8 cellular contexts compared by ENCODE assay signal in the genomic region with DNA sequence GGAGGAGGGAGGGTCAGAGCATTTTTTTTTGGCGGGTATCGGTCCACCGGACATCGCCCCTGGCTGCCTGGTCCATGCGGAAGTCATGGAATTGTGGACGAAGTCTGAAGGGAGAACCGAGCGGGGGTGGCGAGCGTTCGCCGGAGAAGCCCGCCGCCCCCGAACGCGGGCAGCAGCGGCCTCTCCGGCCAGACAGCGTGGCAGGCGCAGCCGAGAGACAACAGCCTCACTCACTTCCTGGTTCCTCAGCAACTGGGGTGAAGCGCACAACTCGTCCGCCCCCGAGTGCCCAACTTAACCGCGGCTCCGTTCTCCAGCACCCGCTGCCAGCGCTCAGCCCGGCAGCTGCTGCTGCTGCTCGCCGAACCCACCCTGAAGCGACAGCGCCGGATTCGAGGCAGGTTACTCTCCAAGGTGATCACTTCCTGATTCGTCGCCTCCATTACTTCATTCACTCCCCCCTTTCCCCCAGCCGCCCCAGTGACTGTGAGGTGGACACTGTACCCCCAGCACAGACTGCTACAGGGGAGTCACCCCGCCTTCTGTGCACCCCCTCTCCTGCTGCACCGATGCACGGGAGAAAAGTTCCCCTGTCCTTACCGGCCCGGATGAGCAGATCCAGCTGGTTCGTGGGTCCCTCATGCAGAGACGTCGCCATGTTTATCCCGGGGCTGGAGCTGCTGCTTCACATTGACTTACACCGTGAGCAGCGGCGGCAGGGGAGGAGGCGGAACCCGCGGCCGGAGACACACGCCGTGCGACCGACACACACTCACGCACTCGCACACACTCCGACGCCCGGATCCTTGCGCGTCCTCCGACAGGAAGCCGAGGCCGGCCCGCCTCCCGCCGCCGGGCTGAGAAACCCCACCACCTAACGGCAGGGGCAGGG.
DNase-seq lines count a peak whose midpoint lies in the region; ATAC-seq, FAIRE-seq and TF ChIP-seq lines count a peak whose summit lies in the region.

No MANE protein-coding gene starts in this region.

- peak; percentile 55 for ATAC-seq in HG03064 (IDR thresholded peaks at IDR 0.05; ENCODE audit: low read depth, unreplicated experiment)
- ATAC-seq in WTC11, result peak; percentile 63

- no peaks in the 10 kb centered on the region for H4K20me1 ChIP-seq in keratinocyte (ENCODE audit: control insufficient read depth, extremely low read depth, insufficient read depth, low read length)

- H2AFZ ChIP-seq in keratinocyte (ENCODE audit: control insufficient read depth, low read length), result peak overlapping the region; percentile 98

- H3K79me2 ChIP-seq in keratinocyte (ENCODE audit: control insufficient read depth, insufficient read depth, low read length), result peaks cover 40% of the 10 kb centered on the region

- peak overlapping the region; percentile 96 for H3K4me3 Mint-ChIP-seq in WTC11

- peaks cover 10% of the 10 kb centered on the region for H3K4me1 ChIP-seq in keratinocyte (ENCODE audit: control insufficient read depth, extremely low read depth, insufficient read depth, low read length)

- H3K36me3 ChIP-seq in keratinocyte (ENCODE audit: control insufficient read depth in 2 of 2, extremely low read depth in 1 of 2, insufficient read depth in 2 of 2, low read length in 2 of 2), result no peaks in the 10 kb centered on the region

- H3K9me1 ChIP-seq in keratinocyte (ENCODE audit: control insufficient read depth, extremely low read depth, insufficient read depth, low read length), result no peaks in the 10 kb centered on the region

- H3K9ac ChIP-seq in keratinocyte (ENCODE audit: control insufficient read depth, extremely low read depth, insufficient read depth, low read length), result peak overlapping the region; percentile 94

- CTCF ChIA-PET in AG04449 (lab: Yijun Ruan, JAX) (interaction anchor here (0.9 to 1.3 kb wide), 4 partner anchors 15 to 71 kb away, joined by 3 to 4 read pairs (median 3); no protein-coding TSS in a partner anchor), WTC11 (lab: Charles Lee) (interaction anchor here (0.7 to 2.5 kb wide), 2 partner anchors 53 to 212 kb away, joined by 4 to 13 read pairs; no protein-coding TSS in a partner anchor)

- H3K27ac ChIP-seq in caudate nucleus (ENCODE audit: low read depth, low read length) (peak overlapping the region; percentile 93), keratinocyte (ENCODE audit: control insufficient read depth, insufficient read depth, low read length) (peak overlapping the region; percentile 84)

- H3K9me3 Mint-ChIP-seq in WTC11, result no peaks in the 10 kb centered on the region

- POLR2A ChIA-PET in AG04449 (lab: Yijun Ruan, JAX), result interaction anchor here (0.7 to 1.3 kb wide), 4 partner anchors 53 to 217 kb away, joined by 3 to 5 read pairs (median 3); partner anchors contain the start of genes ELF2 and NOCT
- POLR2A ChIA-PET in WTC11 (lab: Charles Lee), result interaction anchor here (0.7 to 2.3 kb wide), 3 partner anchors 92 to 218 kb away, joined by 3 to 9 read pairs (median 4); partner anchors contain the start of genes ELF2, NAA15 and NDUFC1

- H3K27me3 ChIP-seq in keratinocyte (ENCODE audit: control insufficient read depth, extremely low read depth, insufficient read depth, low read length), result no peaks in the 10 kb centered on the region

- no peaks in the 10 kb centered on the region; the same call in 1 of the 2 replicates for H3K27me3 Mint-ChIP-seq in WTC11 (ENCODE audit: low read depth)

- peak overlapping the region; percentile 99 for H3K27ac Mint-ChIP-seq in WTC11

- dilution Hi-C loops in keratinocyte (cut with MboI; ENCODE audit: extremely low pct_ligation_motif_present, low sequenced_read_pairs), result no loop called here

- DNase-seq in AG04449 (ENCODE audit: low read depth, low spot score) (peak; percentile 49), NCI-H2171 treated with DMSO at 0.1 percent for 48 hours (lab: John Stamatoyannopoulos, UW) (peak; percentile 79), WTC11 (ENCODE audit: low spot score) (peak; percentile 90), caudate nucleus (lab: John Stamatoyannopoulos, UW) (peak; percentile 3 to 92 (median 78)), keratinocyte (ENCODE audit: low read depth, low spot score) (no peak)
- peak; percentile 62 to 82 (median 80) for DNase-seq in stimulated activated CD4-positive, alpha-beta T cell treated with anti-CD3 and anti-CD28 coated beads, Interleukin-12 subunit alpha, Interleukin-12 subunit beta, amount 100 ng/mL, for 48 hours (ENCODE audit: low read depth in 2 of 3, low spot score in 1 of 3)

- H3K4me2 ChIP-seq in keratinocyte (ENCODE audit: control insufficient read depth, extremely low read depth, insufficient read depth, low read depth, low read length), result peak overlapping the region; percentile 98

- TF ChIP-seq POLR2A in GM18526 (IDR thresholded peaks at IDR 0.05; ENCODE audit: extremely low read depth, insufficient read length), result peak; percentile 71

- H3K9me3 ChIP-seq in keratinocyte (ENCODE audit: control insufficient read depth, low read depth, low read length), result no peaks in the 10 kb centered on the region

- TF ChIP-seq CTCF in AG04449 (IDR thresholded peaks at IDR 0.05; ENCODE audit: insufficient read depth, low read length, missing control alignments) (peak; percentile 32), WTC11 (IDR thresholded peaks at IDR 0.05) (no peak), keratinocyte (optimal IDR thresholded peaks at IDR 0.05 in 1 of 3, IDR thresholded peaks at IDR 0.05 in 1 of 3, conservative IDR thresholded peaks at IDR 0.05 in 1 of 3; ENCODE audit: extremely low read depth in 1 of 3, insufficient read depth in 2 of 3, low read length in 3 of 3) (peak in 2 of 3 experiments; percentile 19 to 30)

- H3K36me3 Mint-ChIP-seq in WTC11, result no peaks in the 10 kb centered on the region

- peak overlapping the region; percentile 93 for H3K4me3 ChIP-seq in AG04449 (ENCODE audit: low read depth, low read length)
- peak overlapping the region; percentile 54 to 91 (median 75) for H3K4me3 ChIP-seq in keratinocyte (ENCODE audit: control insufficient read depth in 2 of 3, extremely low read depth in 1 of 3, insufficient read depth in 2 of 3, low read depth in 1 of 3, low read length in 3 of 3)

- no peak for FAIRE-seq in keratinocyte (lab: Jason Lieb, UNC)

- H3K4me1 Mint-ChIP-seq in WTC11, result peaks cover 30% of the 10 kb centered on the region

TF ChIP-seq in WTC11, 78 proteins besides CTCF, POLR2A, EP300 and RAD21 (continues in another document):
- no peak for TF ChIP-seq E2F1 (CRISPR knock-in tag; IDR thresholded peaks at IDR 0.05)
- TF ChIP-seq JAZF1 (CRISPR knock-in tag; IDR thresholded peaks at IDR 0.05), result no peak
- TF ChIP-seq ELF4 (CRISPR knock-in tag; IDR thresholded peaks at IDR 0.05; ENCODE audit: low read depth), result peak; percentile 11; the same call in 1 of the 2 replicates
- TF ChIP-seq, protein P1, sequence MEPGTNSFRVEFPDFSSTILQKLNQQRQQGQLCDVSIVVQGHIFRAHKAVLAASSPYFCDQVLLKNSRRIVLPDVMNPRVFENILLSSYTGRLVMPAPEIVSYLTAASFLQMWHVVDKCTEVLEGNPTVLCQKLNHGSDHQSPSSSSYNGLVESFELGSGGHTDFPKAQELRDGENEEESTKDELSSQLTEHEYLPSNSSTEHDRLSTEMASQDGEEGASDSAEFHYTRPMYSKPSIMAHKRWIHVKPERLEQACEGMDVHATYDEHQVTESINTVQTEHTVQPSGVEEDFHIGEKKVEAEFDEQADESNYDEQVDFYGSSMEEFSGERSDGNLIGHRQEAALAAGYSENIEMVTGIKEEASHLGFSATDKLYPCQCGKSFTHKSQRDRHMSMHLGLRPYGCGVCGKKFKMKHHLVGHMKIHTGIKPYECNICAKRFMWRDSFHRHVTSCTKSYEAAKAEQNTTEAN (CRISPR knock-in tag; IDR thresholded peaks at IDR 0.05), result peak; percentile 87; the same call in 1 of the 2 replicates
- TF ChIP-seq, protein P2, sequence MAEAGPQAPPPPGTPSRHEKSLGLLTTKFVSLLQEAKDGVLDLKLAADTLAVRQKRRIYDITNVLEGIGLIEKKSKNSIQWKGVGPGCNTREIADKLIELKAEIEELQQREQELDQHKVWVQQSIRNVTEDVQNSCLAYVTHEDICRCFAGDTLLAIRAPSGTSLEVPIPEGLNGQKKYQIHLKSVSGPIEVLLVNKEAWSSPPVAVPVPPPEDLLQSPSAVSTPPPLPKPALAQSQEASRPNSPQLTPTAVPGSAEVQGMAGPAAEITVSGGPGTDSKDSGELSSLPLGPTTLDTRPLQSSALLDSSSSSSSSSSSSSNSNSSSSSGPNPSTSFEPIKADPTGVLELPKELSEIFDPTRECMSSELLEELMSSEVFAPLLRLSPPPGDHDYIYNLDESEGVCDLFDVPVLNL (CRISPR knock-in tag; IDR thresholded peaks at IDR 0.05; ENCODE audit: borderline replicate concordance, low read depth), result no peak
- TF ChIP-seq ETV6 (CRISPR knock-in tag; IDR thresholded peaks at IDR 0.05), result no peak; the same call in 1 of the 2 replicates
- TF ChIP-seq CDX4 (CRISPR knock-in tag; IDR thresholded peaks at IDR 0.05; ENCODE audit: borderline replicate concordance), result no peak
- TF ChIP-seq USF2 (CRISPR knock-in tag; IDR thresholded peaks at IDR 0.05), result no peak
- no peak for TF ChIP-seq ESRRA (CRISPR knock-in tag; IDR thresholded peaks at IDR 0.05; ENCODE audit: borderline replicate concordance)
- no peak for TF ChIP-seq MXD4 (CRISPR knock-in tag; IDR thresholded peaks at IDR 0.05; ENCODE audit: borderline replicate concordance)
